Comparison of ENCODE assay signal across 9 cellular contexts in genomic region chr5:32223972-32224608, GRCh38. TPM values are rescaled to one million over a fixed set of nuclear protein-coding genes. Genes with fewer than 3 reads are reported as not detected.
DNase-seq lines count a peak whose midpoint lies in the region; ATAC-seq and TF ChIP-seq lines count a peak whose summit lies in the region.
"Had no signal": no experiment of that assay in that cellular context is flagged by ENCODE, and none has a peak within 500 bp of the region (broad histone marks: within the 10 kb centered on the region; RNA-seq: fewer than 3 reads in every experiment).

No MANE protein-coding gene starts in this region.

- WGBS in SK-N-SH (ENCODE audit: low lambda C conversion rate), result 0% methylated on average over 1 of the region's 1 CpG
- WGBS in gastroesophageal sphincter (ENCODE audit: low coverage in 1 of 2), 2 donors, result 47 to 67% methylated on average over 1 of the region's 1 CpG

- H3K27me3 ChIP-seq in SK-N-SH (ENCODE audit: insufficient read depth) (no peaks in the 10 kb centered on the region), gastroesophageal sphincter (no peaks in the 10 kb centered on the region), osteoblast (ENCODE audit: insufficient read depth, low read length) (no peaks in the 10 kb centered on the region)

- H3K4me3 ChIP-seq in SK-N-SH (ENCODE audit: low read depth in 2 of 2, low read length in 1 of 2) (no peak overlapping the region), gastroesophageal sphincter (no peak overlapping the region), osteoblast (ENCODE audit: insufficient read depth, low read length) (no peak overlapping the region)

- H3K4me1 ChIP-seq in SK-N-SH (ENCODE audit: control insufficient read depth in 1 of 2, insufficient read depth in 2 of 2, low read depth in 1 of 2, low read length in 1 of 2) (peaks cover 2 to 8% of the 10 kb centered on the region in 2 experiments; a peak in 2 of 4 replicates), gastroesophageal sphincter (peaks cover 15 to 51% (median 17%) of the 10 kb centered on the region in 3 donors), osteoblast (ENCODE audit: insufficient read depth, low read length) (peaks cover 13% of the 10 kb centered on the region)

- ATAC-seq in gastroesophageal sphincter (peak; percentile 79), GM18870 (IDR thresholded peaks at IDR 0.05; ENCODE audit: unreplicated experiment) (no peak)
- ATAC-seq: stimulated activated naive CD8-positive, alpha-beta T cell treated with anti-CD3 and anti-CD28 coated beads, Interleukin-15, amount 100 ng/mL, for 72 hours had no signal

- DNase-seq in ELR (ENCODE audit: low read depth) (peak; percentile 69), SK-N-SH (no peak), osteoblast (ENCODE audit: insufficient read length, low spot score, missing footprints) (peak; percentile 89), NCI-H2081 (lab: John Stamatoyannopoulos, UW) (no peak), DMS79 (lab: John Stamatoyannopoulos, UW) (no peak)
- no peak for DNase-seq in stimulated activated naive CD4-positive, alpha-beta T cell treated with Interleukin-2 at 50 U/mL for 16 hours (lab: John Stamatoyannopoulos, UW)
- DNase-seq: stimulated activated naive CD8-positive, alpha-beta T cell treated with anti-CD3 and anti-CD28 coated beads, Interleukin-15, amount 100 ng/mL, for 72 hours had no signal

- TF ChIP-seq CTCF in SK-N-SH (IDR thresholded peaks at IDR 0.05) (no peak), gastroesophageal sphincter (IDR thresholded peaks at IDR 0.05) (no peak), osteoblast (IDR thresholded peaks at IDR 0.05; ENCODE audit: extremely low read depth, low read depth, low read length) (no peak)

- peak overlapping the region; percentile 14; the same call in 1 of the 2 replicates for H3K9ac ChIP-seq in SK-N-SH

- CTCF ChIA-PET in SK-N-SH (lab: Yijun Ruan, JAX), result interaction anchor here (1.4 kb wide), 1 partner anchor 105 kb away, joined by 3 read pairs; no protein-coding TSS in a partner anchor

- H3K79me2 ChIP-seq in SK-N-SH (ENCODE audit: insufficient read depth), result no peaks in the 10 kb centered on the region
- no peaks in the 10 kb centered on the region for H3K79me2 ChIP-seq in osteoblast (ENCODE audit: insufficient read depth, low read length)

- no peaks in the 10 kb centered on the region for H3K9me2 ChIP-seq in SK-N-SH

- peak in 1 of 2 experiments; percentile 57; a peak in 1 of 4 replicates for TF ChIP-seq EP300 in SK-N-SH (IDR thresholded peaks at IDR 0.05; ENCODE audit: borderline replicate concordance in 1 of 2, low read depth in 1 of 2, low read length in 1 of 2)
- TF ChIP-seq EP300 in gastroesophageal sphincter (IDR thresholded peaks at IDR 0.05), result no peak

- H3K36me3 ChIP-seq in SK-N-SH (replicated peaks in 1 of 2; ENCODE audit: control insufficient read depth in 1 of 2, insufficient read depth in 2 of 2, low read length in 1 of 2) (peaks cover 4 to 6% of the 10 kb centered on the region in 2 experiments), gastroesophageal sphincter (peaks cover 0 to 5% of the 10 kb centered on the region in 2 donors), osteoblast (ENCODE audit: insufficient read depth, low read length) (peaks cover 5% of the 10 kb centered on the region)

- POLR2A ChIA-PET in SK-N-SH (lab: Yijun Ruan, JAX), result no interaction called here

- no peak for TF ChIP-seq POLR2A in gastroesophageal sphincter (IDR thresholded peaks at IDR 0.05)

- no peak for TF ChIP-seq RAD21 in SK-N-SH (IDR thresholded peaks at IDR 0.05; ENCODE audit: low read length)

- no peak overlapping the region for H2AFZ ChIP-seq in SK-N-SH (ENCODE audit: low read depth)
- H2AFZ ChIP-seq in osteoblast (ENCODE audit: low read length), result peak overlapping the region; percentile 51

- peaks cover 5% of the 10 kb centered on the region for H3F3A ChIP-seq in SK-N-SH (replicated peaks; ENCODE audit: insufficient read depth)

- H4K20me1 ChIP-seq in SK-N-SH (ENCODE audit: insufficient read depth) (no peaks in the 10 kb centered on the region), osteoblast (ENCODE audit: insufficient read depth, low read length) (no peaks in the 10 kb centered on the region)

- H3K27ac ChIP-seq in SK-N-SH (ENCODE audit: low read depth in 2 of 2, low read length in 1 of 2), result peak overlapping the region; percentile 52 to 71; a peak in 3 of 4 replicates
- H3K27ac ChIP-seq in gastroesophageal sphincter, result peak overlapping the region; percentile 86 to 95 (median 87)
- peak overlapping the region; percentile 56 for H3K27ac ChIP-seq in osteoblast (ENCODE audit: low read depth, low read length)

- H3K4me2 ChIP-seq in SK-N-SH, result peak overlapping the region; percentile 24; the same call in 1 of the 2 replicates
- H3K4me2 ChIP-seq in osteoblast (ENCODE audit: insufficient read depth, low read length), result peak overlapping the region; percentile 40

- H3K9me3 ChIP-seq in SK-N-SH (no peaks in the 10 kb centered on the region), gastroesophageal sphincter (no peaks in the 10 kb centered on the region), osteoblast (ENCODE audit: low read depth, low read length) (no peaks in the 10 kb centered on the region)

TF ChIP-seq in SK-N-SH, 30 proteins besides CTCF, POLR2A, EP300 and RAD21:
- 0 out of 2 replicates have a peak, but pooled peaks have one; percentile 17 for TF ChIP-seq NFIC (IDR thresholded peaks at IDR 0.05; ENCODE audit: borderline replicate concordance)
- TF ChIP-seq RXRA (IDR thresholded peaks at IDR 0.05; ENCODE audit: borderline replicate concordance, low read depth), result peak; percentile 96
- TF ChIP-seq MEF2A (IDR thresholded peaks at IDR 0.05; ENCODE audit: borderline replicate concordance, low read depth), result no peak
- TF ChIP-seq FOSL2 (IDR thresholded peaks at IDR 0.05; ENCODE audit: borderline replicate concordance, low read depth), result peak; percentile 67; the same call in 1 of the 2 replicates
- TF ChIP-seq, protein P1, sequence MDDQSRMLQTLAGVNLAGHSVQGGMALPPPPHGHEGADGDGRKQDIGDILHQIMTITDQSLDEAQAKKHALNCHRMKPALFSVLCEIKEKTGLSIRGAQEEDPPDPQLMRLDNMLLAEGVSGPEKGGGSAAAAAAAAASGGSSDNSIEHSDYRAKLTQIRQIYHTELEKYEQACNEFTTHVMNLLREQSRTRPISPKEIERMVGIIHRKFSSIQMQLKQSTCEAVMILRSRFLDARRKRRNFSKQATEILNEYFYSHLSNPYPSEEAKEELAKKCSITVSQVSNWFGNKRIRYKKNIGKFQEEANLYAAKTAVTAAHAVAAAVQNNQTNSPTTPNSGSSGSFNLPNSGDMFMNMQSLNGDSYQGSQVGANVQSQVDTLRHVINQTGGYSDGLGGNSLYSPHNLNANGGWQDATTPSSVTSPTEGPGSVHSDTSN (IDR thresholded peaks at IDR 0.05), result peak; percentile 89
- TF ChIP-seq FOXJ3 (CRISPR knock-in tag; IDR thresholded peaks at IDR 0.05), result no peak
- peak; percentile 71 for TF ChIP-seq TEAD4 (IDR thresholded peaks at IDR 0.05; ENCODE audit: borderline replicate concordance, insufficient read depth)
- TF ChIP-seq, protein P2, sequence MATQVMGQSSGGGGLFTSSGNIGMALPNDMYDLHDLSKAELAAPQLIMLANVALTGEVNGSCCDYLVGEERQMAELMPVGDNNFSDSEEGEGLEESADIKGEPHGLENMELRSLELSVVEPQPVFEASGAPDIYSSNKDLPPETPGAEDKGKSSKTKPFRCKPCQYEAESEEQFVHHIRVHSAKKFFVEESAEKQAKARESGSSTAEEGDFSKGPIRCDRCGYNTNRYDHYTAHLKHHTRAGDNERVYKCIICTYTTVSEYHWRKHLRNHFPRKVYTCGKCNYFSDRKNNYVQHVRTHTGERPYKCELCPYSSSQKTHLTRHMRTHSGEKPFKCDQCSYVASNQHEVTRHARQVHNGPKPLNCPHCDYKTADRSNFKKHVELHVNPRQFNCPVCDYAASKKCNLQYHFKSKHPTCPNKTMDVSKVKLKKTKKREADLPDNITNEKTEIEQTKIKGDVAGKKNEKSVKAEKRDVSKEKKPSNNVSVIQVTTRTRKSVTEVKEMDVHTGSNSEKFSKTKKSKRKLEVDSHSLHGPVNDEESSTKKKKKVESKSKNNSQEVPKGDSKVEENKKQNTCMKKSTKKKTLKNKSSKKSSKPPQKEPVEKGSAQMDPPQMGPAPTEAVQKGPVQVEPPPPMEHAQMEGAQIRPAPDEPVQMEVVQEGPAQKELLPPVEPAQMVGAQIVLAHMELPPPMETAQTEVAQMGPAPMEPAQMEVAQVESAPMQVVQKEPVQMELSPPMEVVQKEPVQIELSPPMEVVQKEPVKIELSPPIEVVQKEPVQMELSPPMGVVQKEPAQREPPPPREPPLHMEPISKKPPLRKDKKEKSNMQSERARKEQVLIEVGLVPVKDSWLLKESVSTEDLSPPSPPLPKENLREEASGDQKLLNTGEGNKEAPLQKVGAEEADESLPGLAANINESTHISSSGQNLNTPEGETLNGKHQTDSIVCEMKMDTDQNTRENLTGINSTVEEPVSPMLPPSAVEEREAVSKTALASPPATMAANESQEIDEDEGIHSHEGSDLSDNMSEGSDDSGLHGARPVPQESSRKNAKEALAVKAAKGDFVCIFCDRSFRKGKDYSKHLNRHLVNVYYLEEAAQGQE (IDR thresholded peaks at IDR 0.05; ENCODE audit: low read depth, low read length), result peak; percentile 76
- TF ChIP-seq EZH2phosphoT487 (IDR thresholded peaks at IDR 0.05; ENCODE audit: borderline replicate concordance, low read depth), result no peak
- TF ChIP-seq TCF12 (IDR thresholded peaks at IDR 0.05), result peak; percentile 77
- TF ChIP-seq RCOR1 (IDR thresholded peaks at IDR 0.05; ENCODE audit: low read length), result no peak
- TF ChIP-seq CHD2 (IDR thresholded peaks at IDR 0.05; ENCODE audit: low read length, partially characterized antibody), result no peak
- TF ChIP-seq JUND (IDR thresholded peaks at IDR 0.05), result peak; percentile 62
- TF ChIP-seq POLR2AphosphoS5 (IDR thresholded peaks at IDR 0.05; ENCODE audit: low read depth, low read length), result peak; percentile 46; the same call in 1 of the 2 replicates

RNA-seq across cellular contexts. Expression of gene GOLPH3, which starts 50.0 kb away (rescaled TPM):
- 25.5 and 30.7 TPM in 2 replicates for polyA plus RNA-seq in SK-N-SH (2012; rRNA removed)
- polyA plus RNA-seq in SK-N-SH (2012; cell fraction: cytosol; rRNA removed), result 38.4 and 38.5 TPM in 2 replicates
- polyA plus RNA-seq in SK-N-SH (2012; cell fraction: nucleus; rRNA removed), result 13.7 and 19.2 TPM in 2 replicates
- total RNA-seq in gastroesophageal sphincter, result 100 to 1,000 TPM; 144 to 277 (median 203) TPM
- 83.2 and 88.7 TPM in 2 replicates for total RNA-seq in osteoblast

Comparison
In these comparisons a context has a peak if more than half of its experiments do, and no peak if none do; other contexts are left out.
1. DNase-seq: peak in ELR (single experiment) and osteoblast (single experiment); none in SK-N-SH (single experiment), NCI-H2081 (0 of 2), DMS79 (single experiment) and stimulated activated naive CD4-positive, alpha-beta T cell treated with Interleukin-2 at 50 U/mL for 16 hours (single experiment).
2. Peak in every context shown above with its lines, with median percentiles within 50 percentile points of each other: H3K27ac ChIP-seq.